Comparison of ENCODE assay signal across 1 cellular context in the genomic region with DNA sequence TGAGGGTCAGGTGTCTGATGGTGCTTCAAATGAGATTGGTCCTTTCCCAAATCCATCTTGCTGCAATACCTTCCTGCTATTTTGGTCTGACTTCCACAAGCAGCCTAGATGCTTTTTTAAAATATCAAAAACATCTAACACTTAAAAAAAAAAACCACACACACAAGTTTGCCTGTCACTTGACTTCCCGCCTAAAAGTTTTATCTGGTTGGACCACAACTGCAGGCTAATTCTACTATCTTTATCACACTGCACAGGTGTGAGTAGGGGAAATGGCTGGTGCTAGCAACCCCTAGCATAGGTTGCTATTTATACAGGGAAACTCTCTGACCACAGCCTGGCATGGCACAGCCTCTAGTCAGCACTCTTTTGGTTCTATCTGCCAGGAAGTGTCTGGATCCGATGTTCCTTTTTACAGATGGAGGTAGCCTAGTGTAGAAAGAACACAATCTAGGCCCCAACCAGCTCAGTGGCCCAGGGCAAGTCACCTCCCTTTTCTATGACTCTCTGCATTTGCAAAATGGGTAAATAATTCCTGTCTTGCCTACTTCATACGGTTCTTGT.
TF ChIP-seq lines count a peak whose summit lies in the region.

A gene with protein sequence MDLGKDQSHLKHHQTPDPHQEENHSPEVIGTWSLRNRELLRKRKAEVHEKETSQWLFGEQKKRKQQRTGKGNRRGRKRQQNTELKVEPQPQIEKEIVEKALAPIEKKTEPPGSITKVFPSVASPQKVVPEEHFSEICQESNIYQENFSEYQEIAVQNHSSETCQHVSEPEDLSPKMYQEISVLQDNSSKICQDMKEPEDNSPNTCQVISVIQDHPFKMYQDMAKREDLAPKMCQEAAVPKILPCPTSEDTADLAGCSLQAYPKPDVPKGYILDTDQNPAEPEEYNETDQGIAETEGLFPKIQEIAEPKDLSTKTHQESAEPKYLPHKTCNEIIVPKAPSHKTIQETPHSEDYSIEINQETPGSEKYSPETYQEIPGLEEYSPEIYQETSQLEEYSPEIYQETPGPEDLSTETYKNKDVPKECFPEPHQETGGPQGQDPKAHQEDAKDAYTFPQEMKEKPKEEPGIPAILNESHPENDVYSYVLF (minus strand): TSS at position 92 of the 564 bp plus-strand sequence. CDS start 36 bp downstream, at position 56.

TF ChIP-seq in HepG2, 621 proteins besides CTCF, POLR2A, EP300 and RAD21 (continued from another document):
- TF ChIP-seq, protein P1, sequence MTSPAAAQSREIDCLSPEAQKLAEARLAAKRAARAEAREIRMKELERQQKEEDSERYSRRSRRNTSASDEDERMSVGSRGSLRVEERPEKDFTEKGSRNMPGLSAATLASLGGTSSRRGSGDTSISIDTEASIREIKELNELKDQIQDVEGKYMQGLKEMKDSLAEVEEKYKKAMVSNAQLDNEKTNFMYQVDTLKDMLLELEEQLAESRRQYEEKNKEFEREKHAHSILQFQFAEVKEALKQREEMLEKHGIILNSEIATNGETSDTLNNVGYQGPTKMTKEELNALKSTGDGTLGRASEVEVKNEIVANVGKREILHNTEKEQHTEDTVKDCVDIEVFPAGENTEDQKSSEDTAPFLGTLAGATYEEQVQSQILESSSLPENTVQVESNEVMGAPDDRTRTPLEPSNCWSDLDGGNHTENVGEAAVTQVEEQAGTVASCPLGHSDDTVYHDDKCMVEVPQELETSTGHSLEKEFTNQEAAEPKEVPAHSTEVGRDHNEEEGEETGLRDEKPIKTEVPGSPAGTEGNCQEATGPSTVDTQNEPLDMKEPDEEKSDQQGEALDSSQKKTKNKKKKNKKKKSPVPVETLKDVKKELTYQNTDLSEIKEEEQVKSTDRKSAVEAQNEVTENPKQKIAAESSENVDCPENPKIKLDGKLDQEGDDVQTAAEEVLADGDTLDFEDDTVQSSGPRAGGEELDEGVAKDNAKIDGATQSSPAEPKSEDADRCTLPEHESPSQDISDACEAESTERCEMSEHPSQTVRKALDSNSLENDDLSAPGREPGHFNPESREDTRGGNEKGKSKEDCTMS (CRISPR knock-in tag; conservative IDR thresholded peaks at IDR 0.05): no peak
- TF ChIP-seq, protein P2, sequence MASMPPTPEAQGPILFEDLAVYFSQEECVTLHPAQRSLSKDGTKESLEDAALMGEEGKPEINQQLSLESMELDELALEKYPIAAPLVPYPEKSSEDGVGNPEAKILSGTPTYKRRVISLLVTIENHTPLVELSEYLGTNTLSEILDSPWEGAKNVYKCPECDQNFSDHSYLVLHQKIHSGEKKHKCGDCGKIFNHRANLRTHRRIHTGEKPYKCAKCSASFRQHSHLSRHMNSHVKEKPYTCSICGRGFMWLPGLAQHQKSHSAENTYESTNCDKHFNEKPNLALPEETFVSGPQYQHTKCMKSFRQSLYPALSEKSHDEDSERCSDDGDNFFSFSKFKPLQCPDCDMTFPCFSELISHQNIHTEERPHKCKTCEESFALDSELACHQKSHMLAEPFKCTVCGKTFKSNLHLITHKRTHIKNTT (CRISPR knock-in tag; IDR thresholded peaks at IDR 0.05): no peak
- TF ChIP-seq MYNN (CRISPR knock-in tag; IDR thresholded peaks at IDR 0.05; ENCODE audit: low read depth) (no peak), EZH2 (conservative IDR thresholded peaks at IDR 0.05; ENCODE audit: low read depth, low read length) (no peak), RCOR2 (CRISPR knock-in tag; IDR thresholded peaks at IDR 0.05) (no peak), AHR (CRISPR knock-in tag; IDR thresholded peaks at IDR 0.05) (no peak), ZSCAN22 (CRISPR knock-in tag; IDR thresholded peaks at IDR 0.05) (no peak)
- TF ChIP-seq, protein P3, sequence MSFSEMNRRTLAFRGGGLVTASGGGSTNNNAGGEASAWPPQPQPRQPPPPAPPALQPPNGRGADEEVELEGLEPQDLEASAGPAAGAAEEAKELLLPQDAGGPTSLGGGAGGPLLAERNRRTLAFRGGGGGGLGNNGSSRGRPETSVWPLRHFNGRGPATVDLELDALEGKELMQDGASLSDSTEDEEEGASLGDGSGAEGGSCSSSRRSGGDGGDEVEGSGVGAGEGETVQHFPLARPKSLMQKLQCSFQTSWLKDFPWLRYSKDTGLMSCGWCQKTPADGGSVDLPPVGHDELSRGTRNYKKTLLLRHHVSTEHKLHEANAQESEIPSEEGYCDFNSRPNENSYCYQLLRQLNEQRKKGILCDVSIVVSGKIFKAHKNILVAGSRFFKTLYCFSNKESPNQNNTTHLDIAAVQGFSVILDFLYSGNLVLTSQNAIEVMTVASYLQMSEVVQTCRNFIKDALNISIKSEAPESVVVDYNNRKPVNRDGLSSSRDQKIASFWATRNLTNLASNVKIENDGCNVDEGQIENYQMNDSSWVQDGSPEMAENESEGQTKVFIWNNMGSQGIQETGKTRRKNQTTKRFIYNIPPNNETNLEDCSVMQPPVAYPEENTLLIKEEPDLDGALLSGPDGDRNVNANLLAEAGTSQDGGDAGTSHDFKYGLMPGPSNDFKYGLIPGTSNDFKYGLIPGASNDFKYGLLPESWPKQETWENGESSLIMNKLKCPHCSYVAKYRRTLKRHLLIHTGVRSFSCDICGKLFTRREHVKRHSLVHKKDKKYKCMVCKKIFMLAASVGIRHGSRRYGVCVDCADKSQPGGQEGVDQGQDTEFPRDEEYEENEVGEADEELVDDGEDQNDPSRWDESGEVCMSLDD (CRISPR knock-in tag; IDR thresholded peaks at IDR 0.05; ENCODE audit: borderline replicate concordance): no peak
- TF ChIP-seq, protein P4, sequence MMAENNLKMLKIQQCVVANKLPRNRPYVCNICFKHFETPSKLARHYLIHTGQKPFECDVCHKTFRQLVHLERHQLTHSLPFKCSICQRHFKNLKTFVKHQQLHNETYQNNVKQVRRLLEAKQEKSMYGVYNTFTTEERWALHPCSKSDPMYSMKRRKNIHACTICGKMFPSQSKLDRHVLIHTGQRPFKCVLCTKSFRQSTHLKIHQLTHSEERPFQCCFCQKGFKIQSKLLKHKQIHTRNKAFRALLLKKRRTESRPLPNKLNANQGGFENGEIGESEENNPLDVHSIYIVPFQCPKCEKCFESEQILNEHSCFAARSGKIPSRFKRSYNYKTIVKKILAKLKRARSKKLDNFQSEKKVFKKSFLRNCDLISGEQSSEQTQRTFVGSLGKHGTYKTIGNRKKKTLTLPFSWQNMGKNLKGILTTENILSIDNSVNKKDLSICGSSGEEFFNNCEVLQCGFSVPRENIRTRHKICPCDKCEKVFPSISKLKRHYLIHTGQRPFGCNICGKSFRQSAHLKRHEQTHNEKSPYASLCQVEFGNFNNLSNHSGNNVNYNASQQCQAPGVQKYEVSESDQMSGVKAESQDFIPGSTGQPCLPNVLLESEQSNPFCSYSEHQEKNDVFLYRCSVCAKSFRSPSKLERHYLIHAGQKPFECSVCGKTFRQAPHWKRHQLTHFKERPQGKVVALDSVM (CRISPR knock-in tag; IDR thresholded peaks at IDR 0.05): no peak
